ENCODE assay signal across 8 cellular contexts in genomic region chr2:15561574-15562344, GRCh38. TPM values are rescaled to one million over a fixed set of nuclear protein-coding genes. Genes with fewer than 3 reads are reported as not detected.
DNase-seq lines count a peak whose midpoint lies in the region; ATAC-seq, FAIRE-seq and TF ChIP-seq lines count a peak whose summit lies in the region.

No MANE protein-coding gene starts in this region.

- TF ChIP-seq CTCF in kidney (IDR thresholded peaks at IDR 0.05; ENCODE audit: borderline replicate concordance, extremely low read depth, insufficient read depth) = no peak

- no peak for FAIRE-seq in kidney (lab: Jason Lieb, UNC)

- DNase-seq in DMS153 (lab: John Stamatoyannopoulos, UW) (peak; percentile 30), SW480 (ENCODE audit: low spot score) (peak; percentile 35), caudate nucleus (lab: John Stamatoyannopoulos, UW) (peak in 35 of 61 donors; percentile 1 to 70 (median 34)), kidney (no peak), ureter (ENCODE audit: low spot score) (no peak)
- peak; percentile 51 for DNase-seq in stimulated activated CD4-positive, alpha-beta T cell treated with anti-CD3 and anti-CD28 coated beads, Interleukin-15, amount 100 ng/mL, for 24 hours

- no peaks in the 10 kb centered on the region; the same call in 1 of the 2 replicates for H3K27me3 ChIP-seq in HUES48 (ENCODE audit: control insufficient read depth, insufficient read depth, low read length)

- H3K27ac ChIP-seq in HUES48 (ENCODE audit: low read depth, low read length) = peak overlapping the region; percentile 80
- H3K27ac ChIP-seq in caudate nucleus (ENCODE audit: low read depth, low read length) = peak overlapping the region; percentile 67
- peak overlapping the region in 1 of 2 donors; percentile 61 for H3K27ac ChIP-seq in kidney (ENCODE audit: low read depth in 2 of 2, low read length in 2 of 2)

- ATAC-seq in GM21423 (IDR thresholded peaks at IDR 0.05; ENCODE audit: unreplicated experiment) = peak; percentile 26

- H3K4me1 ChIP-seq in HUES48 (ENCODE audit: control insufficient read depth, insufficient read depth, low read length) = peaks cover 16% of the 10 kb centered on the region
- peaks cover 0 to 8% of the 10 kb centered on the region in 2 donors for H3K4me1 ChIP-seq in kidney (ENCODE audit: control insufficient read depth in 1 of 2, insufficient read depth in 1 of 2, low read depth in 1 of 2, low read length in 2 of 2)

- H3K9me3 ChIP-seq in HUES48 (ENCODE audit: control insufficient read depth, insufficient read depth, low read length) (no peaks in the 10 kb centered on the region), kidney (ENCODE audit: control insufficient read depth in 1 of 2, low read length in 2 of 2) (no peaks in the 10 kb centered on the region)

- H3K4me3 ChIP-seq in HUES48 (ENCODE audit: low read depth, low read length) = peak overlapping the region; percentile 98
- H3K4me3 ChIP-seq in kidney (ENCODE audit: low read length in 2 of 2) = peak overlapping the region; percentile 77 to 92

- H3K9ac ChIP-seq in HUES48 (ENCODE audit: low read depth, low read length) (peak overlapping the region; percentile 70), kidney (ENCODE audit: low read length in 2 of 2) (peak overlapping the region; percentile 85 to 91)

- H3K36me3 ChIP-seq in HUES48 (ENCODE audit: control insufficient read depth, insufficient read depth, low read length) (no peaks in the 10 kb centered on the region), kidney (ENCODE audit: control insufficient read depth in 1 of 2, insufficient read depth in 2 of 2, low read length in 2 of 2) (no peaks in the 10 kb centered on the region)

- intact Hi-C loops in kidney (cut with DNase I) = no loop called here

RNA-seq across cellular contexts. Expression of gene NBAS, which starts 0.6 kb away (rescaled TPM):
- total RNA-seq in kidney (44.2 TPM), ureter (55.1 TPM)
- 40.8 TPM for polyA plus RNA-seq in kidney (ENCODE audit: insufficient read depth, low read depth, low replicate concordance)

RNA-seq across cellular contexts. Expression of gene DDX1, which starts 29.9 kb away (rescaled TPM):
- total RNA-seq in kidney (90.0 TPM), ureter (98.2 TPM)
- polyA plus RNA-seq in kidney (ENCODE audit: insufficient read depth, low read depth, low replicate concordance) = 84.0 TPM

Comparison
In these comparisons a context has a peak if more than half of its experiments do, and no peak if none do; other contexts are left out.
1. DNase-seq: peak in DMS153 (single experiment), SW480 (single experiment), caudate nucleus (35 of 61) and stimulated activated CD4-positive, alpha-beta T cell treated with anti-CD3 and anti-CD28 coated beads, Interleukin-15, amount 100 ng/mL, for 24 hours (single experiment); none in kidney (single experiment) and ureter (single experiment).